Comparison of ENCODE assay signal across 8 cellular contexts in the genomic region with DNA sequence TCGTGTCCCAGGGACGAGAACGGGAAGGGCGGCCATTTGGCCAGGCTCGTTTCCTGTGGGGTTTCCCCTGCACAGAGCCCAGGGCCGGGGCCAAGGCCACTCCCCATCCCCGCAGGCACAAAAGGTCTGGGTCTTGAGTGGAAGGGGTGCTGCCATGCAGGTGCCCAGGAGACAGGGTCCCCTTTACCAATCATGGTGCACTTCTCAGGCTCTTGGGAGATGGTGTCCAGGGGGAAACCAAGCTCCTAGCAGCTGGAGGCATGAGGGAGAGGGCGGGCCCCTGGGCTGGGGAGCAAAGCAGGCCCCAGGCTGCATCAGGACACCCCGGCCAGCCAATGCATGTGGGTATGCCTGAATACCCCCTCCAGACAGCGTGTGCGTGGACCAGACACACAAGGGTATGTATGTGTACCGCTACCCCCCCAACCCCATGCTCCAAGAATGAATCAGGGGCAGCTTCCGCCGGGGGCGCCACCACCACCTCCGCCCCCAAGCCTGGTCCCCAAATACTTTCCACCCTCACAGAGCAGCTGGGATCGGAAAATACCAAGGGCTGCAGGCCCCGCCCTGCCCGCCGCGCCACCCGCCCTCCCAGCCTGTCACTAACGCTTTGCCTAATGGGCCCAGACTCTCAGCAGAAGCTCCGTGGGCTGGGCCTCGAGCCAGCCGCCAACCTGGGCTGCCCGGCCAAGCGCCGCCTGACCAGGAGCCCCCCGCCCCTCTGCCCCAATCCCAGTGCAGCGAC. TPM values are rescaled to one million over a fixed set of nuclear protein-coding genes. Genes with fewer than 3 reads are reported as not detected.
DNase-seq lines count a peak whose midpoint lies in the region; ATAC-seq and TF ChIP-seq lines count a peak whose summit lies in the region.

No MANE protein-coding gene starts in this region.

- peak overlapping the region; percentile 62 for H3K4me2 ChIP-seq in DOHH2 (ENCODE audit: low read length)
- H3K4me2 ChIP-seq in GM23338 = peak overlapping the region; percentile 64; the same call in 1 of the 2 replicates

- peak; percentile 30 for ATAC-seq in GM23338

- no peaks in the 10 kb centered on the region for H3K9me2 ChIP-seq in DOHH2 (replicated peaks; ENCODE audit: control insufficient read depth, low read length)
- H3K9me2 ChIP-seq in GM23338 (ENCODE audit: insufficient read depth) = no peaks in the 10 kb centered on the region

- no peak overlapping the region for H3K27ac Mint-ChIP-seq in GM23338
- H3K27ac Mint-ChIP-seq in endodermal cell = no peak overlapping the region

- 91 to 94% methylated on average over 11 to 31 of the region's 31 CpGs for WGBS in endodermal cell (ENCODE audit: insufficient coverage in 1 of 2, insufficient read length in 1 of 2), 2 experiments

- H3K27ac ChIP-seq in DOHH2 (ENCODE audit: low read depth, low read length) (peak overlapping the region; percentile 32), GM23338 (ENCODE audit: low read depth) (peak overlapping the region; percentile 63), endodermal cell (ENCODE audit: low read depth, low read length) (peak overlapping the region; percentile 38)

- H3K27me3 ChIP-seq in DOHH2 (ENCODE audit: control insufficient read depth, low read length) (peaks cover 10% of the 10 kb centered on the region), GM23338 (ENCODE audit: insufficient read depth) (no peaks in the 10 kb centered on the region), endodermal cell (ENCODE audit: control insufficient read depth, insufficient read depth, low read length, poor library complexity, severe bottlenecking) (no peaks in the 10 kb centered on the region)

- peaks cover 83% of the 10 kb centered on the region for H3K4me1 ChIP-seq in DOHH2 (ENCODE audit: control insufficient read depth, low read length)
- peaks cover 22% of the 10 kb centered on the region for H3K4me1 ChIP-seq in GM23338 (ENCODE audit: insufficient read depth)
- H3K4me1 ChIP-seq in endodermal cell (ENCODE audit: control insufficient read depth, insufficient read depth, low read length) = peaks cover 12% of the 10 kb centered on the region

- 0 out of 2 replicates have a peak, but pooled peaks cover 6% of the 10 kb centered on the region for H3K79me2 ChIP-seq in DOHH2 (ENCODE audit: control insufficient read depth, low read length)
- H3K79me2 ChIP-seq in GM23338 (replicated peaks; ENCODE audit: insufficient read depth) = peaks cover 14% of the 10 kb centered on the region; the same call in 1 of the 2 replicates

- H3K9me3 Mint-ChIP-seq in GM23338 = no peaks in the 10 kb centered on the region
- no peaks in the 10 kb centered on the region for H3K9me3 Mint-ChIP-seq in endodermal cell

- H3K4me3 ChIP-seq in DOHH2 (ENCODE audit: low read length) = peak overlapping the region; percentile 53
- H3K4me3 ChIP-seq in GM23338 = peak overlapping the region; percentile 34; the same call in 1 of the 2 replicates
- H3K4me3 ChIP-seq in endodermal cell (ENCODE audit: low read length) = no peak overlapping the region

- H3K36me3 Mint-ChIP-seq in GM23338 (ENCODE audit: low read depth) (no peaks in the 10 kb centered on the region), endodermal cell (ENCODE audit: low read depth) (peaks cover 2% of the 10 kb centered on the region)

- no peak overlapping the region for H2AFZ ChIP-seq in GM23338

- no peaks in the 10 kb centered on the region for H4K20me1 ChIP-seq in DOHH2 (ENCODE audit: control insufficient read depth, insufficient read depth, low read depth, low read length)
- no peaks in the 10 kb centered on the region; the same call in 1 of the 2 replicates for H4K20me1 ChIP-seq in GM23338 (replicated peaks; ENCODE audit: insufficient read depth)

- H3K4me3 Mint-ChIP-seq in GM23338 (no peak overlapping the region), endodermal cell (no peak overlapping the region)

- H3K9me3 ChIP-seq in DOHH2 (ENCODE audit: control insufficient read depth, insufficient read depth, low read length) (no peaks in the 10 kb centered on the region), endodermal cell (ENCODE audit: control insufficient read depth, low read length) (no peaks in the 10 kb centered on the region)

- peak; percentile 20 for TF ChIP-seq CTCF in DOHH2 (IDR thresholded peaks at IDR 0.05; ENCODE audit: low read depth, low read length, poor library complexity, severe bottlenecking)
- peak in 1 of 2 experiments; percentile 8; a peak in 1 of 4 replicates for TF ChIP-seq CTCF in GM23338 (conservative IDR thresholded peaks at IDR 0.05; ENCODE audit: low read depth in 2 of 2)
- TF ChIP-seq CTCF in endodermal cell (conservative IDR thresholded peaks at IDR 0.05) = no peak

- H3K36me3 ChIP-seq in DOHH2 (ENCODE audit: control insufficient read depth, low read length) = no peaks in the 10 kb centered on the region
- no peaks in the 10 kb centered on the region for H3K36me3 ChIP-seq in GM23338 (ENCODE audit: insufficient read depth)
- H3K36me3 ChIP-seq in endodermal cell (ENCODE audit: control insufficient read depth, insufficient read depth, low read length) = no peaks in the 10 kb centered on the region

- H3K4me1 Mint-ChIP-seq in GM23338 = peaks cover 23% of the 10 kb centered on the region
- peaks cover 6% of the 10 kb centered on the region for H3K4me1 Mint-ChIP-seq in endodermal cell

- H3K9ac ChIP-seq in endodermal cell (ENCODE audit: extremely low read depth, low read length, poor library complexity, severe bottlenecking) = no peak overlapping the region

- H3K27me3 Mint-ChIP-seq in GM23338 (ENCODE audit: insufficient read depth, low read depth, poor library complexity) = peaks cover 15% of the 10 kb centered on the region
- H3K27me3 Mint-ChIP-seq in endodermal cell (ENCODE audit: insufficient read depth) = no peaks in the 10 kb centered on the region

- DNase-seq in GM23338 (ENCODE audit: low spot score) = peak; percentile 78
- DNase-seq in NOMO-1 treated with DMSO at 0.1 percent for 48 hours (lab: John Stamatoyannopoulos, UW; ENCODE audit: unreplicated experiment) = peak; percentile 90
- DNase-seq in activated CD8-positive, alpha-beta memory T cell treated with anti-CD3 and anti-CD28 coated beads for 48 hours (ENCODE audit: low read depth in 2 of 3, low spot score in 2 of 3) = peak; percentile 74 to 85 (median 82)
- DNase-seq in endodermal cell = peak; percentile 88
- DNase-seq in myocyte (ENCODE audit: low read depth) = peak; percentile 94
- DNase-seq in stimulated activated naive CD4-positive, alpha-beta T cell treated with Interleukin-2 at 50 U/mL for 16 hours (lab: John Stamatoyannopoulos, UW) = peak; percentile 92
- DNase-seq in NCI-H2081 treated with DMSO at 0.1 percent for 48 hours (lab: John Stamatoyannopoulos, UW) = no peak

- peaks cover 18% of the 10 kb centered on the region for H3F3A ChIP-seq in DOHH2 (ENCODE audit: control insufficient read depth, insufficient read depth)
- H3F3A ChIP-seq in GM23338 (replicated peaks; ENCODE audit: low read depth) = peaks cover 11% of the 10 kb centered on the region; the same call in 1 of the 2 replicates

TF ChIP-seq in GM23338, 12 proteins besides CTCF, POLR2A, EP300 and RAD21 (continues in another document):
- no peak for TF ChIP-seq CREB1 (CRISPR knock-in tag; IDR thresholded peaks at IDR 0.05; ENCODE audit: low read depth)
- TF ChIP-seq, protein P1, sequence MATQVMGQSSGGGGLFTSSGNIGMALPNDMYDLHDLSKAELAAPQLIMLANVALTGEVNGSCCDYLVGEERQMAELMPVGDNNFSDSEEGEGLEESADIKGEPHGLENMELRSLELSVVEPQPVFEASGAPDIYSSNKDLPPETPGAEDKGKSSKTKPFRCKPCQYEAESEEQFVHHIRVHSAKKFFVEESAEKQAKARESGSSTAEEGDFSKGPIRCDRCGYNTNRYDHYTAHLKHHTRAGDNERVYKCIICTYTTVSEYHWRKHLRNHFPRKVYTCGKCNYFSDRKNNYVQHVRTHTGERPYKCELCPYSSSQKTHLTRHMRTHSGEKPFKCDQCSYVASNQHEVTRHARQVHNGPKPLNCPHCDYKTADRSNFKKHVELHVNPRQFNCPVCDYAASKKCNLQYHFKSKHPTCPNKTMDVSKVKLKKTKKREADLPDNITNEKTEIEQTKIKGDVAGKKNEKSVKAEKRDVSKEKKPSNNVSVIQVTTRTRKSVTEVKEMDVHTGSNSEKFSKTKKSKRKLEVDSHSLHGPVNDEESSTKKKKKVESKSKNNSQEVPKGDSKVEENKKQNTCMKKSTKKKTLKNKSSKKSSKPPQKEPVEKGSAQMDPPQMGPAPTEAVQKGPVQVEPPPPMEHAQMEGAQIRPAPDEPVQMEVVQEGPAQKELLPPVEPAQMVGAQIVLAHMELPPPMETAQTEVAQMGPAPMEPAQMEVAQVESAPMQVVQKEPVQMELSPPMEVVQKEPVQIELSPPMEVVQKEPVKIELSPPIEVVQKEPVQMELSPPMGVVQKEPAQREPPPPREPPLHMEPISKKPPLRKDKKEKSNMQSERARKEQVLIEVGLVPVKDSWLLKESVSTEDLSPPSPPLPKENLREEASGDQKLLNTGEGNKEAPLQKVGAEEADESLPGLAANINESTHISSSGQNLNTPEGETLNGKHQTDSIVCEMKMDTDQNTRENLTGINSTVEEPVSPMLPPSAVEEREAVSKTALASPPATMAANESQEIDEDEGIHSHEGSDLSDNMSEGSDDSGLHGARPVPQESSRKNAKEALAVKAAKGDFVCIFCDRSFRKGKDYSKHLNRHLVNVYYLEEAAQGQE (IDR thresholded peaks at IDR 0.05; ENCODE audit: unreplicated experiment) = no peak
- no peak for TF ChIP-seq ZNF114 (CRISPR knock-in tag; IDR thresholded peaks at IDR 0.05)
- TF ChIP-seq ZNF331 (CRISPR knock-in tag; IDR thresholded peaks at IDR 0.05; ENCODE audit: low read depth) = no peak
- no peak for TF ChIP-seq EZH2 (IDR thresholded peaks at IDR 0.05; ENCODE audit: low read depth, unreplicated experiment)

RNA-seq across cellular contexts. Expression of gene NANOS3, which starts 37.6 kb away (rescaled TPM):
- not detected in 2 replicates for total RNA-seq in GM23338 (2014; rRNA removed; shearing (Covaris generic))
- not detected in 2 replicates for polyA plus RNA-seq in GM23338 (2016; fragmentation: Nextera tagmentation; extraction: Ambion mirVana)
- under 1 TPM in 1 of 2 donors, not detected in 1; 0.64 TPM for total RNA-seq in endodermal cell
- 2.6 TPM for polyA plus RNA-seq in endodermal cell (2013, experiment 1 of 2)
- polyA plus RNA-seq in endodermal cell (2013, experiment 2 of 2) = 2.0 TPM
- 0.83 TPM in 1 of 2 replicates, not detected in the other for total RNA-seq in myocyte
- polyA plus RNA-seq in myocyte (2012) = 6.0 TPM

RNA-seq across cellular contexts. Expression of gene ZSWIM4, which starts 44.1 kb away (rescaled TPM):
- 37.9 and 42.3 TPM in 2 replicates for total RNA-seq in GM23338 (2014; rRNA removed; shearing (Covaris generic))
- 5.4 and 6.1 TPM in 2 replicates for polyA plus RNA-seq in GM23338 (2016; fragmentation: Nextera tagmentation; extraction: Ambion mirVana)
- 10 to 100 TPM; 30.0 to 41.9 TPM for total RNA-seq in endodermal cell
- 22.9 TPM for polyA plus RNA-seq in endodermal cell (2013, experiment 1 of 2)
- polyA plus RNA-seq in endodermal cell (2013, experiment 2 of 2) = 20.7 TPM
- 6.4 and 14.9 TPM in 2 replicates for total RNA-seq in myocyte
- polyA plus RNA-seq in myocyte (2012) = 8.3 TPM
